ENCODE assay signal across 8 cellular contexts in genomic region chrX:109890910-109891502, GRCh38.
A peak's percentile ranks its signal among the peaks of the same experiment; 100 is the strongest.
DNase-seq lines count a peak whose midpoint lies in the region; ATAC-seq and TF ChIP-seq lines count a peak whose summit lies in the region.

No MANE protein-coding gene starts in this region.

- 29% methylated on average over 7 of the region's 7 CpGs; no CpG with 5 or more reads in 1 of the 2 donors for WGBS in transverse colon (ENCODE audit: low coverage in 1 of 2), 2 donors

- no peaks in the 10 kb centered on the region for H3K9me2 ChIP-seq in OCI-LY1 (ENCODE audit: low read depth, low read length)

- H3K9me3 ChIP-seq in OCI-LY1 (ENCODE audit: low read length) (no peaks in the 10 kb centered on the region), neutrophil (no peaks in the 10 kb centered on the region), transverse colon (no peaks in the 10 kb centered on the region)

- H3K27me3 ChIP-seq in OCI-LY1 (ENCODE audit: insufficient read depth, low read length), result no peaks in the 10 kb centered on the region
- no peaks in the 10 kb centered on the region for H3K27me3 ChIP-seq in neutrophil
- no peaks in the 10 kb centered on the region for H3K27me3 ChIP-seq in transverse colon

- H3K4me3 ChIP-seq in OCI-LY1 (ENCODE audit: low read depth, low read length, poor library complexity, severe bottlenecking), result no peak overlapping the region
- H3K4me3 ChIP-seq in neutrophil (ENCODE audit: low read depth in 1 of 2, low read length in 1 of 2), result peak overlapping the region in 1 of 2 experiments; percentile 49
- H3K4me3 ChIP-seq in transverse colon, result no peak overlapping the region

- ATAC-seq in GM18517 (IDR thresholded peaks at IDR 0.05; ENCODE audit: unreplicated experiment) (peak; percentile 78), HG03439 (IDR thresholded peaks at IDR 0.05; ENCODE audit: unreplicated experiment) (peak; percentile 63)

- intact Hi-C loops in transverse colon (cut with DNase I; ENCODE audit: low total_unique reads), result no loop called here

- H2AFZ ChIP-seq in OCI-LY1 (ENCODE audit: low read length), result no peak overlapping the region

- peak; percentile 69 for TF ChIP-seq CTCF in OCI-LY1 (IDR thresholded peaks at IDR 0.05; ENCODE audit: low read length)
- TF ChIP-seq CTCF in neutrophil (IDR thresholded peaks at IDR 0.05), result peak; percentile 87
- TF ChIP-seq CTCF in transverse colon (IDR thresholded peaks at IDR 0.05), result peak; percentile 50 to 87 (median 61)

- no peak overlapping the region for H3K27ac ChIP-seq in OCI-LY1 (ENCODE audit: low read depth, low read length, poor library complexity, severe bottlenecking)
- peak overlapping the region; percentile 98 for H3K27ac ChIP-seq in neutrophil
- no peak overlapping the region for H3K27ac ChIP-seq in transverse colon

- H3K79me2 ChIP-seq in OCI-LY1 (ENCODE audit: insufficient read depth, low read length), result no peaks in the 10 kb centered on the region

- no peaks in the 10 kb centered on the region for H3F3A ChIP-seq in OCI-LY1 (ENCODE audit: insufficient read depth, low read length)

- in situ Hi-C loops in transverse colon (cut with MboI; ENCODE audit: low pct_ligation_motif_present in 1 of 4, low pct_unique_long_range_greater_than_20kb in 1 of 4, low sequenced_read_pairs in 3 of 4), result loop anchor here in 1 of 4 donors (25.0 kb wide), 1 partner anchor 404 kb away; the partner anchor contains the start of gene GUCY2F

- no peak overlapping the region for H3K9ac ChIP-seq in OCI-LY1 (ENCODE audit: low read length)

- DNase-seq in AG08395 (ENCODE audit: low spot score) (peak; percentile 71), activated T-cell treated with anti-CD3 and anti-CD28 coated beads for 48 hours (ENCODE audit: low read depth) (peak; percentile 13), fibroblast of peridontal ligament (ENCODE audit: extremely low read depth) (peak; percentile 66), transverse colon (peak; percentile 49)

- no peak overlapping the region for H3K4me2 ChIP-seq in OCI-LY1 (ENCODE audit: low read length)

- no peak for TF ChIP-seq EP300 in transverse colon (IDR thresholded peaks at IDR 0.05; ENCODE audit: low read depth)

- no peak for TF ChIP-seq POLR2A in transverse colon (IDR thresholded peaks at IDR 0.05)

- no peaks in the 10 kb centered on the region for H4K20me1 ChIP-seq in OCI-LY1 (ENCODE audit: insufficient read depth, low read length)

- H3K4me1 ChIP-seq in OCI-LY1 (ENCODE audit: insufficient read depth, low read length, severe bottlenecking) (no peaks in the 10 kb centered on the region), neutrophil (ENCODE audit: control insufficient read depth in 1 of 2, insufficient read depth in 1 of 2, low read depth in 1 of 2, low read length in 1 of 2) (peaks cover 49 to 50% of the 10 kb centered on the region in 2 experiments), transverse colon (no peaks in the 10 kb centered on the region)

- no peaks in the 10 kb centered on the region for H3K36me3 ChIP-seq in OCI-LY1 (ENCODE audit: insufficient read depth, low read length)
- H3K36me3 ChIP-seq in neutrophil, result no peaks in the 10 kb centered on the region
- H3K36me3 ChIP-seq in transverse colon, result no peaks in the 10 kb centered on the region

Comparison
In these comparisons a context has a peak if more than half of its experiments do, and no peak if none do; other contexts are left out.
1. DNase-seq: peak in every context shown above with its lines; median percentile 71 in AG08395; 66 in fibroblast of peridontal ligament; 49 in transverse colon; 13 in activated T-cell treated with anti-CD3 and anti-CD28 coated beads for 48 hours.